ENCODE assay signal across 8 cellular contexts in the genomic region with DNA sequence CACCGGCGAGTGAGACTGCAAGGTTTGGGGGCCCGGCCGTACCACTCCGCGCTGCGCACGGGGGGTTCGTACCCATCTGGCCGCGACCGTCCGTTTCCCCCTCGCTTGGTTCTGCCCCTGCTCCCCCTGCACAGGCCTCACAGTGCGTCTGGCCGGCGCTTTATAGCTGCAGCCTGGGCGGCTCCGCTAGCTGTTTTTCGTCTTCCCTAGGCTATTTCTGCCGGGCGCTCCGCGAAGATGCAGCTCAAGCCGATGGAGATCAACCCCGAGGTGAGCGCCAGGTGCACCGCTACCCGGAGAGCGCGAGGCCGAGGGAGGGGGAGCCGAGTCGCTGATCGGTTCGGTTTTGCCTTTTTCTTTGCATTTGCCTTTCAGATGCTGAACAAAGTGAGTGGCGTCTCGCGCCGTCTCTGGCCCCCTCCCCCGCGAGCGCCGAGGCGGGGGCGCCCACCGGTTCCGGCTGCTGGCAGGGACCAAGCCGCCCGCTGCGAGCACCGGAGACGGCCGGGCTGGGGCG. TPM values are rescaled to one million over a fixed set of nuclear protein-coding genes. Genes with fewer than 3 reads are reported as not detected.
DNase-seq lines count a peak whose midpoint lies in the region; ATAC-seq and TF ChIP-seq lines count a peak whose summit lies in the region.

A gene (plus strand): TSS at position 189 of the 517 bp plus-strand sequence. CDS start 49 bp downstream, at position 238.

- DNase-seq in stimulated activated CD4-positive, alpha-beta T cell treated with anti-CD3 and anti-CD28 coated beads, Interleukin-1b, Interleukin-23, amount 100 ng/mL, for 48 hours, result peak; percentile 12
- no peak for DNase-seq in stimulated activated CD4-positive, alpha-beta T cell treated with anti-CD3 and anti-CD28 coated beads, Interleukin-4, amount 100 ng/mL, for 1 hour
- DNase-seq in NCI-H526 treated with DMSO at 0.1 percent for 48 hours (lab: John Stamatoyannopoulos, UW) (peak; percentile 94), brain microvascular endothelial cell (peak; percentile 93), iPS DF 4.7 (ENCODE audit: extremely low read depth, low spot score) (peak; percentile 82), renal cortical epithelial cell (ENCODE audit: low read depth) (peak; percentile 21)

- H3K36me3 ChIP-seq in brain microvascular endothelial cell (replicated peaks), result peaks cover 37% of the 10 kb centered on the region

- peak; percentile 36 for ATAC-seq in HG03175 (IDR thresholded peaks at IDR 0.05; ENCODE audit: unreplicated experiment)
- no peak for ATAC-seq in HG02610 (IDR thresholded peaks at IDR 0.05; ENCODE audit: unreplicated experiment)

- no peaks in the 10 kb centered on the region for H3K27me3 ChIP-seq in brain microvascular endothelial cell (replicated peaks)

- in situ Hi-C loops in brain microvascular endothelial cell (cut with HindIII; ENCODE audit: low pct_ligation_motif_present, low sequenced_read_pairs), result no loop called here

- peak within 1 kb of the TSS; percentile 83 for H3K4me3 ChIP-seq in brain microvascular endothelial cell (ENCODE audit: low read depth, low read length)

- no peak for TF ChIP-seq CTCF in brain microvascular endothelial cell (IDR thresholded peaks at IDR 0.05; ENCODE audit: low read depth, low read length, missing control alignments)

- peak within 1 kb of the TSS; percentile 72 for H3K27ac ChIP-seq in brain microvascular endothelial cell

RNA-seq across cellular contexts. Expression of the gene that starts here (rescaled TPM):
- total RNA-seq in renal cortical epithelial cell, result 556 and 1,155 TPM in 2 replicates
